25 cellular contexts compared by ENCODE assay signal in the genomic region with DNA sequence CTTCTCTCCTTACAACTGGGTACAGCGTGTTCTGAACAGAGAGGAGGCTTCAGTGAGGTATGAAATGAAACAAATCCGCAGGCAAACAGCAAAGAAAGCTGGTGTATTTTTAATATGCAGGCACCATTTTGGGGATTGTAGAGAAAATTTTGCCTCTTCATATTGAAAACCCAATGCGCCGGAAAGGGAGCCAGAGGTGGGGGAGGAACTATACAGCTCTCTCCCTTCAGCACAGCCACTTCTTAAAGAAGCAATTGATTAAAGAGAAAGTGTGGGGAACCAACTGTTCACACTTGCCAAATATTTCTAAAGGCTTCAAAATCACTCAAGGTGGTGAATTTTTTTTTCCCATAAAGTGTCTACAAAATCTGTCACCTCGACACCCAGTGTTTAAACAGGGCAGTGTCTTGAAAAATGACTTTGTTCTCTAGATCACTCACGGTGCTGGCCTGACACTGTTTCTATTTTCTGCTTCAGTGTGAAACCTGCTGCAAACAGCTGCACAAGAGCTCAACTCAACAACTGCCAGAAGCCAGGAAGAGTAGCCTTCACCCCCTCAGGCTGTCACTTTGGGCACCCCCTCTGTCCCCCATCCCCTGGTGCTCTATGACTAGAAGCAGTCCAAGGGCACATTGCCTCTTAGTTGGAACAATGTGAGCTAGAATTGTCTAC.
"Had no signal": no experiment of that assay in that cellular context is flagged by ENCODE, and none has a peak within 500 bp of the region (broad histone marks: within the 10 kb centered on the region; RNA-seq: fewer than 3 reads in every experiment).

No MANE protein-coding gene starts in this region.

- ATAC-seq: esophagus mucosa; foreskin keratinocyte; natural killer cell; stimulated activated naive CD8-positive, alpha-beta T cell treated with anti-CD3 and anti-CD28 coated beads, Interleukin-15, Interleukin-2, amounts not matched to agents 100 U/mL and 50 U/mL, for 24 hours had no signal

- H3K9me3 Mint-ChIP-seq: natural killer cell had no signal

- H3K36me3 ChIP-seq: brain microvascular endothelial cell, neural progenitor cell, right atrium auricular region, thyroid gland had no signal

- FAIRE-seq: astrocyte, keratinocyte, TTC549 had no signal

- DNase-seq: activated CD4-positive, alpha-beta T cell treated with anti-CD3 and anti-CD28 coated beads for 4 hours; activated CD4-positive, alpha-beta T cell treated with anti-CD3 and anti-CD28 coated beads, Interleukin-2, amount 50 U/mL, for 48 hours; activated CD8-positive, alpha-beta memory T cell treated with anti-CD3 and anti-CD28 coated beads for 24 hours; activated gamma-delta T cell; activated naive CD4-positive, alpha-beta T cell treated with anti-CD3 and anti-CD28 coated beads, Interleukin-2, amount 10 ng/mL, durations not matched to agents 7 days and 5 days; activated naive CD8-positive, alpha-beta T cell treated with anti-CD3 and anti-CD28 coated beads, Interleukin-2, amount 10 ng/mL, durations not matched to agents 7 days and 5 days; activated T-cell treated with anti-CD3 and anti-CD28 coated beads, Interleukin-2, amount 50 U/mL, for 24 hours; brain microvascular endothelial cell; endodermal cell; foreskin keratinocyte; left cardiac atrium; mammary epithelial cell; natural killer cell; occipital lobe; stimulated activated CD4-positive, alpha-beta T cell treated with anti-CD3 and anti-CD28 coated beads, Interleukin-4, amount 100 ng/mL, for 1 hour; stimulated activated naive CD8-positive, alpha-beta T cell treated with anti-CD3 and anti-CD28 coated beads, Interleukin-15, Interleukin-2, amounts not matched to agents 100 U/mL and 50 U/mL, for 24 hours; thyroid gland had no signal

- H2AFZ ChIP-seq: neural progenitor cell had no signal

- H3K9ac ChIP-seq: neural progenitor cell had no signal

- H3K4me1 ChIP-seq: foreskin keratinocyte, neural progenitor cell had no signal

- H3K9me3 ChIP-seq: right atrium auricular region, thyroid gland had no signal

- H3K4me3 Mint-ChIP-seq: activated naive CD4-positive, alpha-beta T cell treated with anti-CD3 and anti-CD28 coated beads, Interleukin-2, amount 10 ng/mL, durations not matched to agents 7 days and 5 days; activated naive CD8-positive, alpha-beta T cell treated with anti-CD3 and anti-CD28 coated beads, Interleukin-2, amount 10 ng/mL, durations not matched to agents 7 days and 5 days; activated T-cell treated with anti-CD3 and anti-CD28 coated beads, Interleukin-2, amount 50 U/mL, for 24 hours; endodermal cell; mesothelial cell of epicardium; natural killer cell; neural progenitor cell had no signal

- H3K4me2 ChIP-seq: neural progenitor cell had no signal

- H3K27me3 ChIP-seq: brain microvascular endothelial cell, neural progenitor cell, right atrium auricular region, thyroid gland had no signal

- H3K4me3 ChIP-seq: neural progenitor cell, right atrium auricular region, thyroid gland had no signal

- H3K4me1 Mint-ChIP-seq: activated naive CD4-positive, alpha-beta T cell treated with anti-CD3 and anti-CD28 coated beads, Interleukin-2, amount 10 ng/mL, durations not matched to agents 7 days and 5 days; activated naive CD8-positive, alpha-beta T cell treated with anti-CD3 and anti-CD28 coated beads, Interleukin-2, amount 10 ng/mL, durations not matched to agents 7 days and 5 days; endodermal cell; mesothelial cell of epicardium; natural killer cell; neural progenitor cell had no signal

- H3K27ac ChIP-seq: brain microvascular endothelial cell, foreskin keratinocyte, neural progenitor cell, right atrium auricular region, thyroid gland, VCaP had no signal

- H3K27ac Mint-ChIP-seq: activated naive CD4-positive, alpha-beta T cell treated with anti-CD3 and anti-CD28 coated beads, Interleukin-2, amount 10 ng/mL, durations not matched to agents 7 days and 5 days; activated naive CD8-positive, alpha-beta T cell treated with anti-CD3 and anti-CD28 coated beads, Interleukin-2, amount 10 ng/mL, durations not matched to agents 7 days and 5 days; activated T-cell treated with anti-CD3 and anti-CD28 coated beads, Interleukin-2, amount 50 U/mL, for 24 hours; endodermal cell; mesothelial cell of epicardium; natural killer cell; neural progenitor cell had no signal

- H3K36me3 Mint-ChIP-seq: activated naive CD4-positive, alpha-beta T cell treated with anti-CD3 and anti-CD28 coated beads, Interleukin-2, amount 10 ng/mL, durations not matched to agents 7 days and 5 days; activated naive CD8-positive, alpha-beta T cell treated with anti-CD3 and anti-CD28 coated beads, Interleukin-2, amount 10 ng/mL, durations not matched to agents 7 days and 5 days; mesothelial cell of epicardium; natural killer cell; neural progenitor cell had no signal
